19 cellular contexts compared by ENCODE assay signal in the genomic region with DNA sequence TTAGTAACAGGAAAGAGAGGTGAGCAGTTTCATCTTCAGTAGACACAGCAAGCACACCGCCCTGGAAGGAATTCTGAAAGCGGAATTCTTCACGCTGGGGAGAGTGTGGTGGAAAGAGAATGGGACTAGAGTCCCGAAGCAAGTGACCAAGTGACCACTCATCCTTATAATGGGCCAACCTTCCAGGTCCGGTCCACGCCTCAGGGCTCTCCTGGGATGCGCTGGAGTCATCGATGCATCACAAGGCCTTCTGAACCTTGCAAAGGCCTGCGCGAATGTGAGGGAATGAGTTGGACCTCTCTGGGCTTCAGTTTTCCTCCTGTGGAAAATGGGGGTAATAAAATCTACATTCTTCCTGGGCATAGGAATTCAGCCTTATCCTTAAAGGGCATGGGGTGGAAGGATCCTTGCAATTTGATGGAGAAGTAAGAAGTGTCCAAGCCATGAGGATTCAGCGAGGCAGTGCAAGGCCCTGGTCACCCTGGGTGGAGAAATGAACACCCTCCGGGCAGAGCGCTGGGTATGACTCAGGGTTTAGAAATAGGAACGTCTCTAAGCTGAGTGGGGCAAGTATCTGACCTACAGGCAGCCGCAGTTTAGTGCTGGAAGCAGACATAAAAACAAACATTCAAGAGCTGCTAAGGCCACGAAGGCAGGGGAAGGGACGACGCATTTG.
DNase-seq lines count a peak whose midpoint lies in the region; ATAC-seq and TF ChIP-seq lines count a peak whose summit lies in the region.
"Had no signal": no experiment of that assay in that cellular context is flagged by ENCODE, and none has a peak within 500 bp of the region (broad histone marks: within the 10 kb centered on the region; RNA-seq: fewer than 3 reads in every experiment).

No MANE protein-coding gene starts in this region.

- H3K4me2 ChIP-seq in fibroblast of lung (ENCODE audit: extremely low read depth, insufficient read depth, low read length): no peak overlapping the region
- peak overlapping the region; percentile 12 for H3K4me2 ChIP-seq in smooth muscle cell

- H3K27ac ChIP-seq in RWPE2 (ENCODE audit: poor library complexity, severe bottlenecking) (no peak overlapping the region), fibroblast of lung (ENCODE audit: insufficient read depth, low read length) (no peak overlapping the region), smooth muscle cell (ENCODE audit: low read depth) (peak overlapping the region; percentile 23)
- H3K27ac ChIP-seq: 22Rv1 had no signal

- H3K9ac ChIP-seq in fibroblast of lung (ENCODE audit: insufficient read depth, low read length) (no peak overlapping the region), smooth muscle cell (ENCODE audit: low read depth) (no peak overlapping the region)

- H3F3A ChIP-seq in smooth muscle cell (ENCODE audit: low read depth): no peaks in the 10 kb centered on the region

- H3K27me3 ChIP-seq in RWPE2 (ENCODE audit: insufficient read depth, poor library complexity, severe bottlenecking): peaks cover 12% of the 10 kb centered on the region
- peaks cover 9% of the 10 kb centered on the region for H3K27me3 ChIP-seq in fibroblast of lung (ENCODE audit: control insufficient read depth, insufficient read depth, low read length)
- H3K27me3 ChIP-seq in smooth muscle cell (ENCODE audit: low read depth): no peaks in the 10 kb centered on the region

- no peak overlapping the region for H2AFZ ChIP-seq in fibroblast of lung (ENCODE audit: low read length)
- no peak overlapping the region for H2AFZ ChIP-seq in smooth muscle cell (ENCODE audit: low read depth)

- H3K36me3 ChIP-seq in RWPE2 (ENCODE audit: low read depth) (no peaks in the 10 kb centered on the region), fibroblast of lung (ENCODE audit: control insufficient read depth, insufficient read depth, low read length) (no peaks in the 10 kb centered on the region), smooth muscle cell (ENCODE audit: low read depth) (no peaks in the 10 kb centered on the region)

- 68% methylated on average over 18 of the region's 18 CpGs for WGBS in smooth muscle cell (ENCODE audit: low lambda C conversion rate)

- no peaks in the 10 kb centered on the region for H3K79me2 ChIP-seq in fibroblast of lung (ENCODE audit: control insufficient read depth, insufficient read depth, low read length)
- H3K79me2 ChIP-seq in smooth muscle cell (ENCODE audit: low read depth): no peaks in the 10 kb centered on the region

- peaks cover 14% of the 10 kb centered on the region for H3K4me1 ChIP-seq in RWPE2 (ENCODE audit: insufficient read depth, poor library complexity, severe bottlenecking)
- no peaks in the 10 kb centered on the region for H3K4me1 ChIP-seq in fibroblast of lung (ENCODE audit: control insufficient read depth, extremely low read depth, insufficient read depth, low read length)
- H3K4me1 ChIP-seq in smooth muscle cell (ENCODE audit: low read depth): no peaks in the 10 kb centered on the region

- ATAC-seq in RWPE2 (ENCODE audit: low read depth) (peak; percentile 71), GM19328 (IDR thresholded peaks at IDR 0.05; ENCODE audit: unreplicated experiment) (no peak)
- ATAC-seq: activated CD8-positive, alpha-beta T cell treated with anti-CD3 and anti-CD28 coated beads for 36 hours; activated naive CD8-positive, alpha-beta T cell treated with anti-CD3 and anti-CD28 coated beads, Interleukin-2, amount 50 U/mL, for 24 hours; effector memory CD8-positive, alpha-beta T cell; stimulated activated naive CD8-positive, alpha-beta T cell treated with anti-CD3 and anti-CD28 coated beads, Interleukin-15, Interleukin-2, amounts not matched to agents 100 U/mL and 50 U/mL, for 24 hours; T-cell had no signal

- H4K20me1 ChIP-seq in fibroblast of lung (ENCODE audit: control insufficient read depth, extremely low read depth, insufficient read depth, low read length): no peaks in the 10 kb centered on the region
- H4K20me1 ChIP-seq in smooth muscle cell (ENCODE audit: low read depth): no peaks in the 10 kb centered on the region

- peak; percentile 3 for DNase-seq in activated effector memory CD4-positive, alpha-beta T cell treated with anti-CD3 and anti-CD28 coated beads, Interleukin-2, amount 50 U/mL, for 16 hours
- DNase-seq in activated effector memory CD4-positive, alpha-beta T cell treated with Interleukin-2 at 50 U/mL for 16 hours: no peak
- DNase-seq in RWPE2 (ENCODE audit: low spot score) (no peak), fibroblast of lung (ENCODE audit: low read depth in 2 of 2) (peak; percentile 48 to 66), smooth muscle cell (lab: John Stamatoyannopoulos, UW; ENCODE audit: unreplicated experiment) (no peak), foreskin melanocyte (no peak)
- no peak for DNase-seq in effector CD4-positive, alpha-beta T cell
- DNase-seq: activated CD8-positive, alpha-beta T cell treated with anti-CD3 and anti-CD28 coated beads for 36 hours; activated naive CD8-positive, alpha-beta T cell treated with anti-CD3 and anti-CD28 coated beads, Interleukin-2, amount 50 U/mL, for 24 hours; central memory CD4-positive, alpha-beta T cell; effector memory CD8-positive, alpha-beta T cell; kidney glomerular epithelial cell; NCI-H1048; NCI-H2081 treated with DMSO at 0.1 percent for 48 hours; NCI-H748 treated with DMSO at 0.1 percent for 48 hours; stimulated activated naive CD8-positive, alpha-beta T cell treated with anti-CD3 and anti-CD28 coated beads, Interleukin-15, Interleukin-2, amounts not matched to agents 100 U/mL and 50 U/mL, for 24 hours; T-cell had no signal

- no peak for TF ChIP-seq CTCF in RWPE2 (IDR thresholded peaks at IDR 0.05; ENCODE audit: poor library complexity, severe bottlenecking)
- TF ChIP-seq CTCF in fibroblast of lung (conservative IDR thresholded peaks at IDR 0.05 in 1 of 2, IDR thresholded peaks at IDR 0.05 in 1 of 2; ENCODE audit: low read depth in 1 of 2, low read length in 2 of 2): no peak
- TF ChIP-seq CTCF in smooth muscle cell (IDR thresholded peaks at IDR 0.05; ENCODE audit: borderline replicate concordance, insufficient read depth, poor library complexity, severe bottlenecking): no peak

- no peak overlapping the region for H3K4me3 ChIP-seq in RWPE2 (ENCODE audit: severe bottlenecking)
- no peak overlapping the region for H3K4me3 ChIP-seq in fibroblast of lung (replicated peaks in 1 of 4; ENCODE audit: control extremely low read depth in 1 of 4, insufficient read depth in 1 of 4, low read depth in 3 of 4, low read length in 4 of 4)
- H3K4me3 ChIP-seq in smooth muscle cell: no peak overlapping the region

- H3K9me3 ChIP-seq in RWPE2 (ENCODE audit: severe bottlenecking): no peaks in the 10 kb centered on the region
- no peaks in the 10 kb centered on the region for H3K9me3 ChIP-seq in fibroblast of lung (ENCODE audit: control insufficient read depth, insufficient read depth, low read depth, low read length)
- H3K9me3 ChIP-seq in smooth muscle cell (replicated peaks; ENCODE audit: low read depth): no peaks in the 10 kb centered on the region

Comparison
In these comparisons a context has a peak if more than half of its experiments do, and no peak if none do; other contexts are left out.
1. DNase-seq: peak in activated effector memory CD4-positive, alpha-beta T cell treated with anti-CD3 and anti-CD28 coated beads, Interleukin-2, amount 50 U/mL, for 16 hours (single experiment) and fibroblast of lung (2 of 2); none in activated effector memory CD4-positive, alpha-beta T cell treated with Interleukin-2 at 50 U/mL for 16 hours (single experiment), RWPE2 (single experiment), smooth muscle cell (single experiment), foreskin melanocyte (single experiment) and effector CD4-positive, alpha-beta T cell (single experiment).